26 cellular contexts compared by ENCODE assay signal in the genomic region with DNA sequence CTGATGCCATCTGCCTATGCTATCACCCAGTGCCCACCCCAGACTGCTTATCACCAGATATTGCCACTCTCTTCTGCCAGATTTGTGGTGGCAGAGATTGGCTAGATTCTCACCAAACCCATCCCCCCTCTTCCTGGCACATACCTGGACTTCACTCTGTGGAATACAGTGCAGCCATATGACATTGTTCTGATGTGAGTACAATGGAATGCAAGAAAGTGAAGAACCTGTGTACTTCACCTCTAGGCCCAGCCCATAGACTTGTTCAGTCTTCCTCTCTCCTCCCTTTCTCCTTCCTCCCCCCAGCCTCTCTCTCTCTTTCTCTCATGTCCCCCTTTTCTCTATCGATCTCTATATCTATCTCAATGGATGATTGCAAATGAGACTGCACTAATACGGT. TPM values are rescaled to one million over a fixed set of nuclear protein-coding genes. Genes with fewer than 3 reads are reported as not detected.
"Had no signal": no experiment of that assay in that cellular context is flagged by ENCODE, and none has a peak within 500 bp of the region (broad histone marks: within the 10 kb centered on the region; RNA-seq: fewer than 3 reads in every experiment).

No MANE protein-coding gene starts in this region.

- FAIRE-seq: astrocyte, TTC549 had no signal

- DNase-seq: activated B cell treated with CpG ODN at 0.5 μM for 24 hours; activated CD4-positive, alpha-beta memory T cell treated with anti-CD3 and anti-CD28 coated beads, Interleukin-2, amount 10 ng/mL, durations not matched to agents 7 days and 5 days; activated CD4-positive, alpha-beta T cell treated with anti-CD3 and anti-CD28 coated beads for 1 hour; activated CD4-positive, alpha-beta T cell treated with anti-CD3 and anti-CD28 coated beads, Interleukin-2, amount 50 U/mL, for 1 hour; activated gamma-delta T cell; activated naive CD4-positive, alpha-beta T cell treated with anti-CD3 and anti-CD28 coated beads for 36 hours; activated T-cell treated with anti-CD3 and anti-CD28 coated beads for 4 hours; activated T-cell treated with anti-CD3 and anti-CD28 coated beads, Interleukin-2, amount 50 U/mL, for 48 hours; amygdala; MG63; MV-4-11; NCI-H1092 treated with DMSO at 0.1 percent for 48 hours; NCI-H1417 treated with DMSO at 0.1 percent for 48 hours; NCI-H1694; NCI-H2029; NCI-H2107; NCI-H446; NCI-H524; T-cell; T-helper 2 cell; T1000 had no signal

- ATAC-seq: activated T-helper 17 cell treated with anti-CD3 and anti-CD28 coated beads, Interleukin-2, amount 50 U/mL, for 72 hours; Right ventricle myocardium inferior; T-cell had no signal

RNA-seq across cellular contexts. Expression of gene NTRK3, which starts 46.9 kb away (rescaled TPM):
- total RNA-seq: activated B cell treated with CpG ODN at 0.5 μM for 24 hours; activated CD4-positive, alpha-beta memory T cell treated with anti-CD3 and anti-CD28 coated beads, Interleukin-2, amount 10 ng/mL, durations not matched to agents 7 days and 5 days; activated CD8-positive, alpha-beta memory T cell treated with anti-CD3 and anti-CD28 coated beads for 36 hours; T-cell had no signal
